1 cellular context compared by ENCODE assay signal in genomic region chr7:44045226-44046014, GRCh38.
TF ChIP-seq lines count a peak whose summit lies in the region.

No MANE protein-coding gene starts in this region.

TF ChIP-seq in HEK293, 187 proteins besides CTCF, POLR2A, EP300 and RAD21 (continued from another document):
- TF ChIP-seq ELK4 (IDR thresholded peaks at IDR 0.05; ENCODE audit: borderline replicate concordance, low read depth, low read length) (no peak), ZNF707 (tag by site-specific recombination; IDR thresholded peaks at IDR 0.05) (no peak), ZBTB17 (tag by site-specific recombination; IDR thresholded peaks at IDR 0.05) (peak; percentile 75), BCL6B (tag by site-specific recombination; IDR thresholded peaks at IDR 0.05) (no peak), SCRT2 (tag by site-specific recombination; IDR thresholded peaks at IDR 0.05) (peak; percentile 52; the same call in 1 of the 2 replicates)
TF ChIP-seq in HEK293: peak in this region for 4.
